8 cellular contexts compared by ENCODE assay signal in the genomic region with DNA sequence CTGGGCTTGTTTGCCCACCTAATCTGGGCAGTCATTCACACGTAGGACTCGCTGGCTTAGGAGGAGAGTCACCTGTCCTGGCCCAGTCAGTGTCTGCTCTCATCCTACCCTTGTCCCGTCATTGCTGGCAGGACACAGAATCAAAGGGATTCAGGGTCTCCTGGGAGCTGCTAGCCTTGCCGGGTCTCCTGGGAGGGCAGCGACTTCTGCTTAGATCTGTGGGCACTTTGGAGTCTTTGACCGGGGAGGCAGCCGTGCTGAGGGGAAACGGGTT. TPM values are rescaled to one million over a fixed set of nuclear protein-coding genes. Genes with fewer than 3 reads are reported as not detected.
DNase-seq lines count a peak whose midpoint lies in the region; ATAC-seq and TF ChIP-seq lines count a peak whose summit lies in the region.

No MANE protein-coding gene starts in this region.

- no peaks in the 10 kb centered on the region for H3K27me3 Mint-ChIP-seq in natural killer cell treated with Interleukin-12 subunit alpha and Interleukin-12 subunit beta and Interleukin-15 and Interleukin-18, amount 100 ng/mL, for 72 hours

- peak overlapping the region; percentile 93 for H3K4me3 ChIP-seq in Karpas-422 (ENCODE audit: low read length)

- peak overlapping the region; percentile 96 for H3K4me2 ChIP-seq in Karpas-422 (ENCODE audit: low read depth, low read length, poor library complexity, severe bottlenecking)

- H3K36me3 Mint-ChIP-seq in natural killer cell treated with Interleukin-12 subunit alpha and Interleukin-12 subunit beta and Interleukin-15 and Interleukin-18, amount 100 ng/mL, for 72 hours = no peaks in the 10 kb centered on the region

- no peaks in the 10 kb centered on the region for H3K36me3 ChIP-seq in Karpas-422 (ENCODE audit: insufficient read depth, low read length)

- no peaks in the 10 kb centered on the region for H3K9me3 ChIP-seq in Karpas-422 (ENCODE audit: low read length)

- H4K20me1 ChIP-seq in Karpas-422 (ENCODE audit: insufficient read depth, low read depth, low read length) = peaks cover 10% of the 10 kb centered on the region; the same call in 1 of the 2 replicates

- no peak overlapping the region for H2AFZ ChIP-seq in Karpas-422 (ENCODE audit: low read length)

- H3K4me1 ChIP-seq in Karpas-422 (ENCODE audit: low read length) = peaks cover 95% of the 10 kb centered on the region

- no peaks in the 10 kb centered on the region for H3K27me3 ChIP-seq in Karpas-422 (ENCODE audit: low read length)

- H3K9me3 Mint-ChIP-seq in natural killer cell treated with Interleukin-12 subunit alpha and Interleukin-12 subunit beta and Interleukin-15 and Interleukin-18, amount 100 ng/mL, for 72 hours = no peaks in the 10 kb centered on the region

- ATAC-seq in natural killer cell treated with Interleukin-12 subunit alpha and Interleukin-12 subunit beta and Interleukin-15 and Interleukin-18, amount 100 ng/mL, for 72 hours = no peak
- no peak for ATAC-seq in GM21619 (IDR thresholded peaks at IDR 0.05; ENCODE audit: unreplicated experiment)
- ATAC-seq in GM21529 (IDR thresholded peaks at IDR 0.05; ENCODE audit: unreplicated experiment) = no peak

- peaks cover 36 to 46% of the 10 kb centered on the region in 2 donors for H3K4me1 Mint-ChIP-seq in natural killer cell treated with Interleukin-12 subunit alpha and Interleukin-12 subunit beta and Interleukin-15 and Interleukin-18, amount 100 ng/mL, for 72 hours (ENCODE audit: low read depth in 2 of 2)

- H3K9me2 ChIP-seq in Karpas-422 (replicated peaks; ENCODE audit: insufficient read depth, low read length) = no peaks in the 10 kb centered on the region

- no peak for DNase-seq in Karpas-422
- DNase-seq in caudate nucleus (lab: John Stamatoyannopoulos, UW) = peak in 5 of 61 donors; percentile 67 to 72 (median 68)
- DNase-seq in natural killer cell treated with Interleukin-12 subunit alpha and Interleukin-12 subunit beta and Interleukin-15 and Interleukin-18, amount 100 ng/mL, for 72 hours (ENCODE audit: low spot score) = no peak
- DNase-seq in ecto neural progenitor cell (ENCODE audit: low spot score) = no peak
- no peak for DNase-seq in NCI-H226

- no peak for TF ChIP-seq CTCF in C4-2B (conservative IDR thresholded peaks at IDR 0.05)

- peak overlapping the region; percentile 95 for H3K27ac ChIP-seq in C4-2B
- H3K27ac ChIP-seq in Karpas-422 (ENCODE audit: low read length) = peak overlapping the region; percentile 98
- H3K27ac ChIP-seq in caudate nucleus (ENCODE audit: low read depth, low read length) = peak overlapping the region; percentile 97

- peaks cover 97% of the 10 kb centered on the region for H3K79me2 ChIP-seq in Karpas-422 (ENCODE audit: low read length)

- H3K9ac ChIP-seq in Karpas-422 (ENCODE audit: low read length) = peak overlapping the region; percentile 93

- peak overlapping the region; percentile 70 for H3K4me3 Mint-ChIP-seq in natural killer cell treated with Interleukin-12 subunit alpha and Interleukin-12 subunit beta and Interleukin-15 and Interleukin-18, amount 100 ng/mL, for 72 hours

- peak overlapping the region; percentile 92 to 98 for H3K27ac Mint-ChIP-seq in natural killer cell treated with Interleukin-12 subunit alpha and Interleukin-12 subunit beta and Interleukin-15 and Interleukin-18, amount 100 ng/mL, for 72 hours

RNA-seq across cellular contexts. Expression of a gene that starts 12.6 kb away (rescaled TPM):
- 18.2 and 35.1 TPM in 2 replicates for total RNA-seq in Karpas-422 (2014; rRNA removed; shearing (Covaris generic); ENCODE audit: low replicate concordance)
- total RNA-seq in natural killer cell treated with Interleukin-12 subunit alpha and Interleukin-12 subunit beta and Interleukin-15 and Interleukin-18, amount 100 ng/mL, for 72 hours = 10 to 100 TPM; 15.8 to 31.0 TPM
